In genomic region chr2:187569571-187569970, GRCh38 we compare ENCODE assay signal across 25 cellular contexts.
"Had no signal": no experiment of that assay in that cellular context is flagged by ENCODE, and none has a peak within 500 bp of the region (broad histone marks: within the 10 kb centered on the region; RNA-seq: fewer than 3 reads in every experiment).

No MANE protein-coding gene starts in this region.

- H3K36me3 ChIP-seq: SJCRH30 had no signal

- ATAC-seq: Right ventricle myocardium inferior, SK-N-SH treated with all-trans-retinoic acid at 6 μM for 48 hours had no signal

- H3K4me3 ChIP-seq: SJCRH30 had no signal

- H3K27ac ChIP-seq: HL-60, SJCRH30 had no signal

- FAIRE-seq: HTR-8/SVneo had no signal

- DNase-seq: Karpas-422, KG1, MM.1S, MV-4-11, NCI-H1048, NCI-H1105, NCI-H1417, NCI-H1436 treated with DMSO at 0.1 percent for 48 hours, NCI-H1694 treated with DMSO at 0.1 percent for 48 hours, NCI-H2029, NCI-H2081 treated with DMSO at 0.1 percent for 48 hours, NCI-H2171, NCI-H226, NCI-H446, NCI-H510A, NCI-H524 treated with DMSO at 0.1 percent for 48 hours, NCI-H69, NCI-H774, SHP77 treated with DMSO at 0.1 percent for 48 hours, SJCRH30, T-helper 1 cell had no signal

- H3K27me3 ChIP-seq: SJCRH30 had no signal
